ENCODE assay signal across 1 cellular context in the genomic region with DNA sequence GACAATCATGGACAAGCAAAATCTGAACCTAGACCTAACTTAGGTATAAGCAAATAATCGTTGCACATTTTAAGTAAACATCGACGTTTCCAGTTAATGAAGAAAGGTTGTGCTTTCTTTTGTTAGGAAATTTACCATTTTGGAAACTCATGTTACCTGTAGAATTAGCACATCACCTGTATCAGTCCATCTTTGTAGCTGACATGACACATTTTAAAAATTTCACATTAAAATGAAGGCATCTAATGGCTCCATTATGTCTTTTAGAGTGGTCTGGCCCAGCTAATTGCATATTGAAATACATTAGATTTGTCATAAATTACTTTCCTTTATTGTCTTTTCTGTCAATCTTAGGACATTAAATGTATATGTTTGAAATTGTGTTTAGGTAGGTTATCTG.
TF ChIP-seq lines count a peak whose summit lies in the region.

No MANE protein-coding gene starts in this region.

TF ChIP-seq in GM23338, 12 proteins besides CTCF, POLR2A, EP300 and RAD21 (continued from another document):
- TF ChIP-seq, protein P1, sequence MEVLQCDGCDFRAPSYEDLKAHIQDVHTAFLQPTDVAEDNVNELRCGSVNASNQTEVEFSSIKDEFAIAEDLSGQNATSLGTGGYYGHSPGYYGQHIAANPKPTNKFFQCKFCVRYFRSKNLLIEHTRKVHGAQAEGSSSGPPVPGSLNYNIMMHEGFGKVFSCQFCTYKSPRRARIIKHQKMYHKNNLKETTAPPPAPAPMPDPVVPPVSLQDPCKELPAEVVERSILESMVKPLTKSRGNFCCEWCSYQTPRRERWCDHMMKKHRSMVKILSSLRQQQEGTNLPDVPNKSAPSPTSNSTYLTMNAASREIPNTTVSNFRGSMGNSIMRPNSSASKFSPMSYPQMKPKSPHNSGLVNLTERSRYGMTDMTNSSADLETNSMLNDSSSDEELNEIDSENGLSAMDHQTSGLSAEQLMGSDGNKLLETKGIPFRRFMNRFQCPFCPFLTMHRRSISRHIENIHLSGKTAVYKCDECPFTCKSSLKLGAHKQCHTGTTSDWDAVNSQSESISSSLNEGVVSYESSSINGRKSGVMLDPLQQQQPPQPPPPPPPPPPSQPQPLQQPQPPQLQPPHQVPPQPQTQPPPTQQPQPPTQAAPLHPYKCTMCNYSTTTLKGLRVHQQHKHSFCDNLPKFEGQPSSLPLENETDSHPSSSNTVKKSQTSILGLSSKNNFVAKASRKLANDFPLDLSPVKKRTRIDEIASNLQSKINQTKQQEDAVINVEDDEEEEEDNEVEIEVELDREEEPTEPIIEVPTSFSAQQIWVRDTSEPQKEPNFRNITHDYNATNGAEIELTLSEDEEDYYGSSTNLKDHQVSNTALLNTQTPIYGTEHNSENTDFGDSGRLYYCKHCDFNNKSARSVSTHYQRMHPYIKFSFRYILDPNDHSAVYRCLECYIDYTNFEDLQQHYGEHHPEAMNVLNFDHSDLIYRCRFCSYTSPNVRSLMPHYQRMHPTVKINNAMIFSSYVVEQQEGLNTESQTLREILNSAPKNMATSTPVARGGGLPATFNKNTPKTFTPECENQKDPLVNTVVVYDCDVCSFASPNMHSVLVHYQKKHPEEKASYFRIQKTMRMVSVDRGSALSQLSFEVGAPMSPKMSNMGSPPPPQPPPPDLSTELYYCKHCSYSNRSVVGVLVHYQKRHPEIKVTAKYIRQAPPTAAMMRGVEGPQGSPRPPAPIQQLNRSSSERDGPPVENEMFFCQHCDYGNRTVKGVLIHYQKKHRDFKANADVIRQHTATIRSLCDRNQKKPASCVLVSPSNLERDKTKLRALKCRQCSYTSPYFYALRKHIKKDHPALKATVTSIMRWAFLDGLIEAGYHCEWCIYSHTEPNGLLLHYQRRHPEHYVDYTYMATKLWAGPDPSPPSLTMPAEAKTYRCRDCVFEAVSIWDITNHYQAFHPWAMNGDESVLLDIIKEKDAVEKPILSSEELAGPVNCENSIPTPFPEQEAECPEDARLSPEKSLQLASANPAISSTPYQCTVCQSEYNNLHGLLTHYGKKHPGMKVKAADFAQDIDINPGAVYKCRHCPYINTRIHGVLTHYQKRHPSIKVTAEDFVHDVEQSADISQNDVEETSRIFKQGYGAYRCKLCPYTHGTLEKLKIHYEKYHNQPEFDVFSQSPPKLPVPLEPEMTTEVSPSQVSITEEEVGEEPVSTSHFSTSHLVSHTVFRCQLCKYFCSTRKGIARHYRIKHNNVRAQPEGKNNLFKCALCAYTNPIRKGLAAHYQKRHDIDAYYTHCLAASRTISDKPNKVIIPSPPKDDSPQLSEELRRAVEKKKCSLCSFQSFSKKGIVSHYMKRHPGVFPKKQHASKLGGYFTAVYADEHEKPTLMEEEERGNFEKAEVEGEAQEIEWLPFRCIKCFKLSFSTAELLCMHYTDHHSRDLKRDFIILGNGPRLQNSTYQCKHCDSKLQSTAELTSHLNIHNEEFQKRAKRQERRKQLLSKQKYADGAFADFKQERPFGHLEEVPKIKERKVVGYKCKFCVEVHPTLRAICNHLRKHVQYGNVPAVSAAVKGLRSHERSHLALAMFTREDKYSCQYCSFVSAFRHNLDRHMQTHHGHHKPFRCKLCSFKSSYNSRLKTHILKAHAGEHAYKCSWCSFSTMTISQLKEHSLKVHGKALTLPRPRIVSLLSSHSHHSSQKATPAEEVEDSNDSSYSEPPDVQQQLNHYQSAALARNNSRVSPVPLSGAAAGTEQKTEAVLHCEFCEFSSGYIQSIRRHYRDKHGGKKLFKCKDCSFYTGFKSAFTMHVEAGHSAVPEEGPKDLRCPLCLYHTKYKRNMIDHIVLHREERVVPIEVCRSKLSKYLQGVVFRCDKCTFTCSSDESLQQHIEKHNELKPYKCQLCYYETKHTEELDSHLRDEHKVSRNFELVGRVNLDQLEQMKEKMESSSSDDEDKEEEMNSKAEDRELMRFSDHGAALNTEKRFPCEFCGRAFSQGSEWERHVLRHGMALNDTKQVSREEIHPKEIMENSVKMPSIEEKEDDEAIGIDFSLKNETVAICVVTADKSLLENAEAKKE (CRISPR knock-in tag; IDR thresholded peaks at IDR 0.05): no peak
- TF ChIP-seq EZH2 (IDR thresholded peaks at IDR 0.05; ENCODE audit: low read depth, unreplicated experiment) (no peak), ZNF331 (CRISPR knock-in tag; IDR thresholded peaks at IDR 0.05; ENCODE audit: low read depth) (no peak), NANOG (IDR thresholded peaks at IDR 0.05; ENCODE audit: borderline replicate concordance) (no peak)
- TF ChIP-seq, protein P2, sequence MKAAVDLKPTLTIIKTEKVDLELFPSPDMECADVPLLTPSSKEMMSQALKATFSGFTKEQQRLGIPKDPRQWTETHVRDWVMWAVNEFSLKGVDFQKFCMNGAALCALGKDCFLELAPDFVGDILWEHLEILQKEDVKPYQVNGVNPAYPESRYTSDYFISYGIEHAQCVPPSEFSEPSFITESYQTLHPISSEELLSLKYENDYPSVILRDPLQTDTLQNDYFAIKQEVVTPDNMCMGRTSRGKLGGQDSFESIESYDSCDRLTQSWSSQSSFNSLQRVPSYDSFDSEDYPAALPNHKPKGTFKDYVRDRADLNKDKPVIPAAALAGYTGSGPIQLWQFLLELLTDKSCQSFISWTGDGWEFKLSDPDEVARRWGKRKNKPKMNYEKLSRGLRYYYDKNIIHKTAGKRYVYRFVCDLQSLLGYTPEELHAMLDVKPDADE (IDR thresholded peaks at IDR 0.05): no peak
